Comparison of ENCODE assay signal across 1 cellular context in the genomic region with DNA sequence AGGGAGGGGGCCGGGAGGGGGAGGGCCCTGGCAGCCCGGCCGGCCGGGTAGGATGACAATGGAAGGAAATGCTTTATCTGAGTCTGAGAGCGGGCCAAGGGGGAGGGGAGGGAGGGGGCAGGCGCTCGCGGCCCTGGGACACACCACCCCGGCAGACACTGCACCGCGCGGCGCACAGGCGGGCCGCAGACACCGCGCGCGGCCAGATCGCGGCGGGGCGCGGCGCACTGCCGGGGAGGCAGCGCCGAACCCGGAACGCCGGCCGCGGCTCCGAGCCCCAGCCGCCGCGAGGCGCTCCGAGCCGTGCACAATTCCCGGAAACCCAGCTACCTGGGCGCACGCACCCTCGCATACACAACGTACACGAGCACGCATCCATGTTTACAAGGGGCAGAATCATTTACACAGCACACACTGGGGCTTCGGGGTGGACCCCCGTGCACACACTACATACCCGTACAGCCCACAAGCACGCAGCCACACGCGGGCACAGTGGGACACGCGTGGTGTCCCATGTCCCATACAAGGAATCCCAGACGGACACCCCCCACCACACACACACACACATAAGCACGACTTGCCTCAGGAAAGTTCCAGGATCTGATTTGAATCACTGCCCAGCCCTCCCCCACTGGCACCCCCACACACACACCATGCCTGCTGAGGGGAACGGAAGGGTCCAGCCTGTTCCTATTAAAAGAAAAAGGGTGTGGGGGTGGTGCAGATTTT.
A peak's percentile ranks its signal among the peaks of the same experiment; 100 is the strongest.
TF ChIP-seq lines count a peak whose summit lies in the region.

A gene (minus strand): TSS at position 2 of the 729 bp plus-strand sequence. CDS start 118 bp downstream, outside the sequence.

TF ChIP-seq in HEK293, 187 proteins besides CTCF, POLR2A, EP300 and RAD21 (continued from another document and continues in another):
- TF ChIP-seq MEIS1 (CRISPR knock-in tag; IDR thresholded peaks at IDR 0.05; ENCODE audit: borderline replicate concordance) (no peak), ZFHX2 (tag by site-specific recombination; conservative IDR thresholded peaks at IDR 0.05) (no peak), ZNF747 (tag by site-specific recombination; IDR thresholded peaks at IDR 0.05) (no peak), ZNF48 (tag by site-specific recombination; IDR thresholded peaks at IDR 0.05) (no peak), ZNF544 (tag by site-specific recombination; IDR thresholded peaks at IDR 0.05) (no peak), ZNF341 (tag by site-specific recombination; IDR thresholded peaks at IDR 0.05; ENCODE audit: low read depth) (no peak), MYNN (tag by site-specific recombination; IDR thresholded peaks at IDR 0.05; ENCODE audit: borderline replicate concordance) (no peak), ZNF560 (tag by site-specific recombination; IDR thresholded peaks at IDR 0.05; ENCODE audit: borderline replicate concordance) (no peak), ZNF132 (tag by site-specific recombination; IDR thresholded peaks at IDR 0.05; ENCODE audit: borderline replicate concordance) (no peak), WT1 (tag by site-specific recombination; IDR thresholded peaks at IDR 0.05) (no peak), ZNF776 (tag by site-specific recombination; IDR thresholded peaks at IDR 0.05; ENCODE audit: borderline replicate concordance) (no peak), ZNF426 (tag by site-specific recombination; IDR thresholded peaks at IDR 0.05) (no peak), ZNF184 (tag by site-specific recombination; IDR thresholded peaks at IDR 0.05) (no peak), ZNF169 (tag by site-specific recombination; IDR thresholded peaks at IDR 0.05) (no peak), ZNF837 (tag by site-specific recombination; IDR thresholded peaks at IDR 0.05) (no peak), ZNF146 (tag by site-specific recombination; IDR thresholded peaks at IDR 0.05) (no peak), ZNF2 (tag by site-specific recombination; IDR thresholded peaks at IDR 0.05) (peak; percentile 84; the same call in 1 of the 2 replicates), GLI2 (tag by site-specific recombination; IDR thresholded peaks at IDR 0.05; ENCODE audit: borderline replicate concordance, low read depth) (no peak), ZNF658 (tag by site-specific recombination; IDR thresholded peaks at IDR 0.05) (no peak), KLF9 (tag by site-specific recombination; IDR thresholded peaks at IDR 0.05; ENCODE audit: low read depth) (no peak), ZNF529 (tag by site-specific recombination; IDR thresholded peaks at IDR 0.05; ENCODE audit: insufficient replicate concordance) (no peak), ZNF302 (tag by site-specific recombination; IDR thresholded peaks at IDR 0.05; ENCODE audit: low read depth) (no peak), ZNF248 (tag by site-specific recombination; IDR thresholded peaks at IDR 0.05) (no peak), ZNF335 (tag by site-specific recombination; conservative IDR thresholded peaks at IDR 0.05) (peak; percentile 89), ZNF621 (tag by site-specific recombination; IDR thresholded peaks at IDR 0.05) (no peak), ZNF596 (tag by site-specific recombination; IDR thresholded peaks at IDR 0.05) (0 out of 2 replicates have a peak, but pooled peaks have one; percentile 18), ZNF121 (tag by site-specific recombination; IDR thresholded peaks at IDR 0.05) (no peak)
- TF ChIP-seq, protein P1, sequence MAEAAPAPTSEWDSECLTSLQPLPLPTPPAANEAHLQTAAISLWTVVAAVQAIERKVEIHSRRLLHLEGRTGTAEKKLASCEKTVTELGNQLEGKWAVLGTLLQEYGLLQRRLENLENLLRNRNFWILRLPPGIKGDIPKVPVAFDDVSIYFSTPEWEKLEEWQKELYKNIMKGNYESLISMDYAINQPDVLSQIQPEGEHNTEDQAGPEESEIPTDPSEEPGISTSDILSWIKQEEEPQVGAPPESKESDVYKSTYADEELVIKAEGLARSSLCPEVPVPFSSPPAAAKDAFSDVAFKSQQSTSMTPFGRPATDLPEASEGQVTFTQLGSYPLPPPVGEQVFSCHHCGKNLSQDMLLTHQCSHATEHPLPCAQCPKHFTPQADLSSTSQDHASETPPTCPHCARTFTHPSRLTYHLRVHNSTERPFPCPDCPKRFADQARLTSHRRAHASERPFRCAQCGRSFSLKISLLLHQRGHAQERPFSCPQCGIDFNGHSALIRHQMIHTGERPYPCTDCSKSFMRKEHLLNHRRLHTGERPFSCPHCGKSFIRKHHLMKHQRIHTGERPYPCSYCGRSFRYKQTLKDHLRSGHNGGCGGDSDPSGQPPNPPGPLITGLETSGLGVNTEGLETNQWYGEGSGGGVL (tag by site-specific recombination; IDR thresholded peaks at IDR 0.05), result no peak
- TF ChIP-seq, protein P2, sequence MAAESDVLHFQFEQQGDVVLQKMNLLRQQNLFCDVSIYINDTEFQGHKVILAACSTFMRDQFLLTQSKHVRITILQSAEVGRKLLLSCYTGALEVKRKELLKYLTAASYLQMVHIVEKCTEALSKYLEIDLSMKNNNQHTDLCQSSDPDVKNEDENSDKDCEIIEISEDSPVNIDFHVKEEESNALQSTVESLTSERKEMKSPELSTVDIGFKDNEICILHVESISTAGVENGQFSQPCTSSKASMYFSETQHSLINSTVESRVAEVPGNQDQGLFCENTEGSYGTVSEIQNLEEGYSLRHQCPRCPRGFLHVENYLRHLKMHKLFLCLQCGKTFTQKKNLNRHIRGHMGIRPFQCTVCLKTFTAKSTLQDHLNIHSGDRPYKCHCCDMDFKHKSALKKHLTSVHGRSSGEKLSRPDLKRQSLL (tag by site-specific recombination; IDR thresholded peaks at IDR 0.05), result no peak
- TF ChIP-seq, protein P3, sequence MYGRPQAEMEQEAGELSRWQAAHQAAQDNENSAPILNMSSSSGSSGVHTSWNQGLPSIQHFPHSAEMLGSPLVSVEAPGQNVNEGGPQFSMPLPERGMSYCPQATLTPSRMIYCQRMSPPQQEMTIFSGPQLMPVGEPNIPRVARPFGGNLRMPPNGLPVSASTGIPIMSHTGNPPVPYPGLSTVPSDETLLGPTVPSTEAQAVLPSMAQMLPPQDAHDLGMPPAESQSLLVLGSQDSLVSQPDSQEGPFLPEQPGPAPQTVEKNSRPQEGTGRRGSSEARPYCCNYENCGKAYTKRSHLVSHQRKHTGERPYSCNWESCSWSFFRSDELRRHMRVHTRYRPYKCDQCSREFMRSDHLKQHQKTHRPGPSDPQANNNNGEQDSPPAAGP (tag by site-specific recombination; IDR thresholded peaks at IDR 0.05), result no peak; the same call in 1 of the 2 replicates
- TF ChIP-seq, protein P4, sequence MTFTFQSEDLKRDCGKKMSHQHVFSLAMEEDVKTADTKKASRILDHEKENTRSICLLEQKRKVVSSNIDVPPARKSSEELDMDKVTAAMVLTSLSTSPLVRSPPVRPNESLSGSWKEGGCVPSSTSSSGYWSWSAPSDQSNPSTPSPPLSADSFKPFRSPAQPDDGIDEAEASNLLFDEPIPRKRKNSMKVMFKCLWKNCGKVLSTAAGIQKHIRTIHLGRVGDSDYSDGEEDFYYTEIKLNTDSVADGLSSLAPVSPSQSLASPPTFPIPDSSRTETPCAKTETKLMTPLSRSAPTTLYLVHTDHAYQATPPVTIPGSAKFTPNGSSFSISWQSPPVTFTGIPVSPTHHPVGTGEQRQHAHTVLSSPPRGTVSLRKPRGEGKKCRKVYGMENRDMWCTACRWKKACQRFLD (tag by site-specific recombination; IDR thresholded peaks at IDR 0.05), result no peak
- TF ChIP-seq, protein P5, sequence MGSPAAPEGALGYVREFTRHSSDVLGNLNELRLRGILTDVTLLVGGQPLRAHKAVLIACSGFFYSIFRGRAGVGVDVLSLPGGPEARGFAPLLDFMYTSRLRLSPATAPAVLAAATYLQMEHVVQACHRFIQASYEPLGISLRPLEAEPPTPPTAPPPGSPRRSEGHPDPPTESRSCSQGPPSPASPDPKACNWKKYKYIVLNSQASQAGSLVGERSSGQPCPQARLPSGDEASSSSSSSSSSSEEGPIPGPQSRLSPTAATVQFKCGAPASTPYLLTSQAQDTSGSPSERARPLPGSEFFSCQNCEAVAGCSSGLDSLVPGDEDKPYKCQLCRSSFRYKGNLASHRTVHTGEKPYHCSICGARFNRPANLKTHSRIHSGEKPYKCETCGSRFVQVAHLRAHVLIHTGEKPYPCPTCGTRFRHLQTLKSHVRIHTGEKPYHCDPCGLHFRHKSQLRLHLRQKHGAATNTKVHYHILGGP (tag by site-specific recombination; IDR thresholded peaks at IDR 0.05), result no peak
- TF ChIP-seq, protein P6, sequence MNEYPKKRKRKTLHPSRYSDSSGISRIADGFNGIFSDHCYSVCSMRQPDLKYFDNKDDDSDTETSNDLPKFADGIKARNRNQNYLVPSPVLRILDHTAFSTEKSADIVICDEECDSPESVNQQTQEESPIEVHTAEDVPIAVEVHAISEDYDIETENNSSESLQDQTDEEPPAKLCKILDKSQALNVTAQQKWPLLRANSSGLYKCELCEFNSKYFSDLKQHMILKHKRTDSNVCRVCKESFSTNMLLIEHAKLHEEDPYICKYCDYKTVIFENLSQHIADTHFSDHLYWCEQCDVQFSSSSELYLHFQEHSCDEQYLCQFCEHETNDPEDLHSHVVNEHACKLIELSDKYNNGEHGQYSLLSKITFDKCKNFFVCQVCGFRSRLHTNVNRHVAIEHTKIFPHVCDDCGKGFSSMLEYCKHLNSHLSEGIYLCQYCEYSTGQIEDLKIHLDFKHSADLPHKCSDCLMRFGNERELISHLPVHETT (tag by site-specific recombination; IDR thresholded peaks at IDR 0.05), result peak; percentile 58; the same call in 1 of the 2 replicates
- TF ChIP-seq, protein P7, sequence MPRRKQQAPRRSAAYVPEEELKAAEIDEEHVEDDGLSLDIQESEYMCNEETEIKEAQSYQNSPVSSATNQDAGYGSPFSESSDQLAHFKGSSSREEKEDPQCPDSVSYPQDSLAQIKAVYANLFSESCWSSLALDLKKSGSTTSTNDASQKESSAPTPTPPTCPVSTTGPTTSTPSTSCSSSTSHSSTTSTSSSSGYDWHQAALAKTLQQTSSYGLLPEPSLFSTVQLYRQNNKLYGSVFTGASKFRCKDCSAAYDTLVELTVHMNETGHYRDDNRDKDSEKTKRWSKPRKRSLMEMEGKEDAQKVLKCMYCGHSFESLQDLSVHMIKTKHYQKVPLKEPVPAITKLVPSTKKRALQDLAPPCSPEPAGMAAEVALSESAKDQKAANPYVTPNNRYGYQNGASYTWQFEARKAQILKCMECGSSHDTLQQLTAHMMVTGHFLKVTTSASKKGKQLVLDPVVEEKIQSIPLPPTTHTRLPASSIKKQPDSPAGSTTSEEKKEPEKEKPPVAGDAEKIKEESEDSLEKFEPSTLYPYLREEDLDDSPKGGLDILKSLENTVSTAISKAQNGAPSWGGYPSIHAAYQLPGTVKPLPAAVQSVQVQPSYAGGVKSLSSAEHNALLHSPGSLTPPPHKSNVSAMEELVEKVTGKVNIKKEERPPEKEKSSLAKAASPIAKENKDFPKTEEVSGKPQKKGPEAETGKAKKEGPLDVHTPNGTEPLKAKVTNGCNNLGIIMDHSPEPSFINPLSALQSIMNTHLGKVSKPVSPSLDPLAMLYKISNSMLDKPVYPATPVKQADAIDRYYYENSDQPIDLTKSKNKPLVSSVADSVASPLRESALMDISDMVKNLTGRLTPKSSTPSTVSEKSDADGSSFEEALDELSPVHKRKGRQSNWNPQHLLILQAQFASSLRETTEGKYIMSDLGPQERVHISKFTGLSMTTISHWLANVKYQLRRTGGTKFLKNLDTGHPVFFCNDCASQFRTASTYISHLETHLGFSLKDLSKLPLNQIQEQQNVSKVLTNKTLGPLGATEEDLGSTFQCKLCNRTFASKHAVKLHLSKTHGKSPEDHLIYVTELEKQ (tag by site-specific recombination; IDR thresholded peaks at IDR 0.05; ENCODE audit: borderline replicate concordance), result no peak
- TF ChIP-seq, protein P8, sequence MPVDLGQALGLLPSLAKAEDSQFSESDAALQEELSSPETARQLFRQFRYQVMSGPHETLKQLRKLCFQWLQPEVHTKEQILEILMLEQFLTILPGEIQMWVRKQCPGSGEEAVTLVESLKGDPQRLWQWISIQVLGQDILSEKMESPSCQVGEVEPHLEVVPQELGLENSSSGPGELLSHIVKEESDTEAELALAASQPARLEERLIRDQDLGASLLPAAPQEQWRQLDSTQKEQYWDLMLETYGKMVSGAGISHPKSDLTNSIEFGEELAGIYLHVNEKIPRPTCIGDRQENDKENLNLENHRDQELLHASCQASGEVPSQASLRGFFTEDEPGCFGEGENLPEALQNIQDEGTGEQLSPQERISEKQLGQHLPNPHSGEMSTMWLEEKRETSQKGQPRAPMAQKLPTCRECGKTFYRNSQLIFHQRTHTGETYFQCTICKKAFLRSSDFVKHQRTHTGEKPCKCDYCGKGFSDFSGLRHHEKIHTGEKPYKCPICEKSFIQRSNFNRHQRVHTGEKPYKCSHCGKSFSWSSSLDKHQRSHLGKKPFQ (tag by site-specific recombination; IDR thresholded peaks at IDR 0.05), result no peak
- TF ChIP-seq, protein P9, sequence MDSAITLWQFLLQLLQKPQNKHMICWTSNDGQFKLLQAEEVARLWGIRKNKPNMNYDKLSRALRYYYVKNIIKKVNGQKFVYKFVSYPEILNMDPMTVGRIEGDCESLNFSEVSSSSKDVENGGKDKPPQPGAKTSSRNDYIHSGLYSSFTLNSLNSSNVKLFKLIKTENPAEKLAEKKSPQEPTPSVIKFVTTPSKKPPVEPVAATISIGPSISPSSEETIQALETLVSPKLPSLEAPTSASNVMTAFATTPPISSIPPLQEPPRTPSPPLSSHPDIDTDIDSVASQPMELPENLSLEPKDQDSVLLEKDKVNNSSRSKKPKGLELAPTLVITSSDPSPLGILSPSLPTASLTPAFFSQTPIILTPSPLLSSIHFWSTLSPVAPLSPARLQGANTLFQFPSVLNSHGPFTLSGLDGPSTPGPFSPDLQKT (IDR thresholded peaks at IDR 0.05; ENCODE audit: borderline replicate concordance, low read depth, low read length), result no peak
- TF ChIP-seq, protein P10, sequence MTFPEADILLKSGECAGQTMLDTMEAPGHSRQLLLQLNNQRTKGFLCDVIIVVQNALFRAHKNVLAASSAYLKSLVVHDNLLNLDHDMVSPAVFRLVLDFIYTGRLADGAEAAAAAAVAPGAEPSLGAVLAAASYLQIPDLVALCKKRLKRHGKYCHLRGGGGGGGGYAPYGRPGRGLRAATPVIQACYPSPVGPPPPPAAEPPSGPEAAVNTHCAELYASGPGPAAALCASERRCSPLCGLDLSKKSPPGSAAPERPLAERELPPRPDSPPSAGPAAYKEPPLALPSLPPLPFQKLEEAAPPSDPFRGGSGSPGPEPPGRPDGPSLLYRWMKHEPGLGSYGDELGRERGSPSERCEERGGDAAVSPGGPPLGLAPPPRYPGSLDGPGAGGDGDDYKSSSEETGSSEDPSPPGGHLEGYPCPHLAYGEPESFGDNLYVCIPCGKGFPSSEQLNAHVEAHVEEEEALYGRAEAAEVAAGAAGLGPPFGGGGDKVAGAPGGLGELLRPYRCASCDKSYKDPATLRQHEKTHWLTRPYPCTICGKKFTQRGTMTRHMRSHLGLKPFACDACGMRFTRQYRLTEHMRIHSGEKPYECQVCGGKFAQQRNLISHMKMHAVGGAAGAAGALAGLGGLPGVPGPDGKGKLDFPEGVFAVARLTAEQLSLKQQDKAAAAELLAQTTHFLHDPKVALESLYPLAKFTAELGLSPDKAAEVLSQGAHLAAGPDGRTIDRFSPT (tag by site-specific recombination; IDR thresholded peaks at IDR 0.05), result peak; percentile 51
